ENCODE assay signal across 8 cellular contexts in genomic region chr4:167021545-167022155, GRCh38.
DNase-seq lines count a peak whose midpoint lies in the region; ATAC-seq and TF ChIP-seq lines count a peak whose summit lies in the region.

No MANE protein-coding gene starts in this region.

- in situ Hi-C loops in GM13976 (cut with MboI; ENCODE audit: low sequenced_read_pairs, unreplicated experiment) = no loop called here

- TF ChIP-seq CTCF in AG04450 (IDR thresholded peaks at IDR 0.05; ENCODE audit: low read depth, low read length) = peak; percentile 80
- TF ChIP-seq CTCF in GM13976 (IDR thresholded peaks at IDR 0.05; ENCODE audit: borderline replicate concordance, control extremely low read depth, extremely low read depth, insufficient read depth, missing control alignments) = peak; percentile 66

- no peaks in the 10 kb centered on the region for H3K9me3 Mint-ChIP-seq in activated CD4-positive, alpha-beta memory T cell treated with anti-CD3 and anti-CD28 coated beads, Interleukin-2, amount 10 ng/mL, durations not matched to agents 7 days and 5 days
- H3K9me3 Mint-ChIP-seq in naive thymus-derived CD8-positive, alpha-beta T cell = no peaks in the 10 kb centered on the region

- POLR2A ChIA-PET in AG04450 (lab: Yijun Ruan, JAX) = no interaction called here
- POLR2A ChIA-PET in activated CD4-positive, alpha-beta memory T cell treated with anti-CD3 and anti-CD28 coated beads, Interleukin-2, amount 10 ng/mL, durations not matched to agents 7 days and 5 days (lab: Charles Lee) = no interaction called here
- POLR2A ChIA-PET in naive thymus-derived CD8-positive, alpha-beta T cell (lab: Charles Lee) = no interaction called here

- no peaks in the 10 kb centered on the region for H3K9me3 ChIP-seq in AG04450 (ENCODE audit: control insufficient read depth, insufficient read depth, low read length)

- DNase-seq in AG04450 (ENCODE audit: low read depth, low spot score) (peak; percentile 7), GM13976 (ENCODE audit: low spot score) (peak; percentile 7), NCI-H460 (ENCODE audit: extremely low read depth, low read depth) (peak; percentile 53), erythroblast (lab: John Stamatoyannopoulos, UW) (peak; percentile 70 to 82), stromal cell of bone marrow (ENCODE audit: low read depth) (peak; percentile 30)
- peak; percentile 56 for DNase-seq in activated CD4-positive, alpha-beta memory T cell treated with anti-CD3 and anti-CD28 coated beads, Interleukin-2, amount 10 ng/mL, durations not matched to agents 7 days and 5 days
- DNase-seq in naive thymus-derived CD8-positive, alpha-beta T cell = peak; percentile 1 to 65 (median 26)

- TF ChIP-seq POLR2A in erythroblast (IDR thresholded peaks at IDR 0.05; ENCODE audit: low read length) = no peak

- no peak overlapping the region for H3K4me3 ChIP-seq in AG04450 (ENCODE audit: low read depth, low read length)

- no peak overlapping the region for H3K27ac Mint-ChIP-seq in activated CD4-positive, alpha-beta memory T cell treated with anti-CD3 and anti-CD28 coated beads, Interleukin-2, amount 10 ng/mL, durations not matched to agents 7 days and 5 days
- no peak overlapping the region for H3K27ac Mint-ChIP-seq in naive thymus-derived CD8-positive, alpha-beta T cell

- no peaks in the 10 kb centered on the region for H3K4me1 Mint-ChIP-seq in activated CD4-positive, alpha-beta memory T cell treated with anti-CD3 and anti-CD28 coated beads, Interleukin-2, amount 10 ng/mL, durations not matched to agents 7 days and 5 days
- H3K4me1 Mint-ChIP-seq in naive thymus-derived CD8-positive, alpha-beta T cell = no peaks in the 10 kb centered on the region

- ATAC-seq in HG02970 (IDR thresholded peaks at IDR 0.05; ENCODE audit: low FRiP score, unreplicated experiment) = peak; percentile 65
- ATAC-seq in naive thymus-derived CD8-positive, alpha-beta T cell = peak in 1 of 2 donors; percentile 43

- no peak overlapping the region for H3K27ac ChIP-seq in AG04450 (ENCODE audit: low read depth, low read length)

- H3K36me3 Mint-ChIP-seq in activated CD4-positive, alpha-beta memory T cell treated with anti-CD3 and anti-CD28 coated beads, Interleukin-2, amount 10 ng/mL, durations not matched to agents 7 days and 5 days (ENCODE audit: low read depth) = no peaks in the 10 kb centered on the region
- H3K36me3 Mint-ChIP-seq in naive thymus-derived CD8-positive, alpha-beta T cell = no peaks in the 10 kb centered on the region

- H3K4me3 Mint-ChIP-seq in activated CD4-positive, alpha-beta memory T cell treated with anti-CD3 and anti-CD28 coated beads, Interleukin-2, amount 10 ng/mL, durations not matched to agents 7 days and 5 days = no peak overlapping the region
- no peak overlapping the region for H3K4me3 Mint-ChIP-seq in naive thymus-derived CD8-positive, alpha-beta T cell

- CTCF ChIA-PET in AG04450 (lab: Charles Lee) = interaction anchor here (0.6 to 2.3 kb wide), 20 partner anchors 9 to 1528 kb away, joined by 3 to 23 read pairs (median 4); no protein-coding TSS in a partner anchor
- CTCF ChIA-PET in activated CD4-positive, alpha-beta memory T cell treated with anti-CD3 and anti-CD28 coated beads, Interleukin-2, amount 10 ng/mL, durations not matched to agents 7 days and 5 days (lab: Charles Lee) = interaction anchor here (0.6 to 1.6 kb wide), 6 partner anchors 9 to 679 kb away, joined by 3 to 5 read pairs (median 3); no protein-coding TSS in a partner anchor

- no peaks in the 10 kb centered on the region for H3K27me3 ChIP-seq in AG04450 (ENCODE audit: control insufficient read depth, insufficient read depth, low read length)

- no peaks in the 10 kb centered on the region for H3K27me3 Mint-ChIP-seq in activated CD4-positive, alpha-beta memory T cell treated with anti-CD3 and anti-CD28 coated beads, Interleukin-2, amount 10 ng/mL, durations not matched to agents 7 days and 5 days
- peaks cover 0 to 4% (median 0%) of the 10 kb centered on the region in 5 donors for H3K27me3 Mint-ChIP-seq in naive thymus-derived CD8-positive, alpha-beta T cell

Comparison
In these comparisons a context has a peak if more than half of its experiments do, and no peak if none do; other contexts are left out.
1. DNase-seq: peak in every context shown above with its lines; median percentile 76 in erythroblast; 56 in activated CD4-positive, alpha-beta memory T cell treated with anti-CD3 and anti-CD28 coated beads, Interleukin-2, amount 10 ng/mL, durations not matched to agents 7 days and 5 days; 53 in NCI-H460; 30 in stromal cell of bone marrow; 26 in naive thymus-derived CD8-positive, alpha-beta T cell; 7 in AG04450; 7 in GM13976.